ENCODE assay signal across 8 cellular contexts in the genomic region with DNA sequence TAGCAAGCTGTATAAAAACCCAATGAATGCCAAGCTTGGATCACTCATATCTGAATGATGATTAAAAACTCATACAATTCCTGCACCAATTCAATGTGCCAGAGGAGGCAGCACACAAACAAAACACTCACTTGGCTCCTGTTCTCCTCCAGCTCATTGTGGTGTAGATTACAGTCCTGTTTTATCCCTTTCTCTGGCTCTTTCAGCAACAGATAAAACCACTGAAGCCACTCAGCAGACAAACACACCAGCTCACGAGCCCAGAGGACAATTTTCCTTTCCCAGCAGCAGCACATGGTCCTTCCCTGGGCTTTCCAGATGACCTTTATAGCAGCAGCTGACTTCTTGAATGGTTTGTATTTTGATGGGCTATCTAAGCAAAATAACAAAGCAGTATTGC.
A peak's percentile ranks its signal among the peaks of the same experiment; 100 is the strongest.
DNase-seq lines count a peak whose midpoint lies in the region; ATAC-seq and TF ChIP-seq lines count a peak whose summit lies in the region.

No MANE protein-coding gene starts in this region.

- TF ChIP-seq CTCF in AG04450 (IDR thresholded peaks at IDR 0.05; ENCODE audit: low read depth, low read length): 0 out of 2 replicates have a peak, but pooled peaks have one; percentile 7
- peak; percentile 15 for TF ChIP-seq CTCF in GM20000 (IDR thresholded peaks at IDR 0.05; ENCODE audit: extremely low read depth, missing control alignments)
- TF ChIP-seq CTCF in uterus (IDR thresholded peaks at IDR 0.05): peak in 1 of 4 experiments; percentile 46

- H3K4me1 ChIP-seq in iPS DF 6.9 (ENCODE audit: control insufficient read depth, insufficient read depth, low read length): no peaks in the 10 kb centered on the region; the same call in 1 of the 2 replicates
- H3K4me1 ChIP-seq in uterus: no peaks in the 10 kb centered on the region

- POLR2A ChIA-PET in AG04450 (lab: Yijun Ruan, JAX): no interaction called here

- WGBS in iPS DF 6.9 (ENCODE audit: insufficient coverage, insufficient read length): no CpG with 5 or more reads among the region's 1 CpG

- no peak overlapping the region for H3K4me3 ChIP-seq in AG04450 (ENCODE audit: low read depth, low read length)
- no peak overlapping the region for H3K4me3 ChIP-seq in iPS DF 6.9 (ENCODE audit: low read length)
- no peak overlapping the region for H3K4me3 ChIP-seq in uterus

- H3K27me3 ChIP-seq in AG04450 (ENCODE audit: control insufficient read depth, insufficient read depth, low read length): no peaks in the 10 kb centered on the region
- H3K27me3 ChIP-seq in iPS DF 6.9 (ENCODE audit: control insufficient read depth, insufficient read depth, low read length): no peaks in the 10 kb centered on the region
- no peaks in the 10 kb centered on the region for H3K27me3 ChIP-seq in uterus

- DNase-seq in AG04450 (ENCODE audit: low read depth, low spot score): no peak
- no peak for DNase-seq in GM20000 (ENCODE audit: low spot score)
- DNase-seq in SKM-1 (lab: John Stamatoyannopoulos, UW; ENCODE audit: unreplicated experiment): peak; percentile 16
- peak; percentile 33 for DNase-seq in iPS DF 6.9 (ENCODE audit: low read depth, low spot score)
- DNase-seq in epidermal melanocyte (ENCODE audit: insufficient read length, low spot score): no peak
- no peak for DNase-seq in NCI-H524 treated with DMSO at 0.1 percent for 48 hours (lab: John Stamatoyannopoulos, UW)
- no peak for DNase-seq in uterus

- CTCF ChIA-PET in AG04450 (lab: Charles Lee): no interaction called here

- H3K9me3 ChIP-seq in AG04450 (ENCODE audit: control insufficient read depth, insufficient read depth, low read length) (no peaks in the 10 kb centered on the region; the same call in 1 of the 2 replicates), iPS DF 6.9 (ENCODE audit: control insufficient read depth, insufficient read depth, low read length) (no peaks in the 10 kb centered on the region), uterus (no peaks in the 10 kb centered on the region)

- TF ChIP-seq POLR2A in uterus (IDR thresholded peaks at IDR 0.05): no peak

- no peak overlapping the region for H3K27ac ChIP-seq in AG04450 (ENCODE audit: low read depth, low read length)
- no peak overlapping the region for H3K27ac ChIP-seq in iPS DF 6.9 (ENCODE audit: low read length)
- no peak overlapping the region for H3K27ac ChIP-seq in uterus

- ATAC-seq in GM18502 (IDR thresholded peaks at IDR 0.05; ENCODE audit: poor library complexity, unreplicated experiment): no peak

- H3K36me3 ChIP-seq in iPS DF 6.9 (ENCODE audit: control insufficient read depth, insufficient read depth, low read length) (no peaks in the 10 kb centered on the region), uterus (no peaks in the 10 kb centered on the region)

- intact Hi-C loops in uterus (cut with DNase I; ENCODE audit: low total_unique reads): no loop called here

Comparison
In these comparisons a context has a peak if more than half of its experiments do, and no peak if none do; other contexts are left out.
1. DNase-seq: peak in SKM-1 (single experiment) and iPS DF 6.9 (single experiment); none in AG04450 (single experiment), GM20000 (single experiment), epidermal melanocyte (single experiment), NCI-H524 treated with DMSO at 0.1 percent for 48 hours (single experiment) and uterus (0 of 2).